23 cellular contexts compared by ENCODE assay signal in genomic region chr14:96130391-96130790, GRCh38.
"Had no signal": no experiment of that assay in that cellular context is flagged by ENCODE, and none has a peak within 500 bp of the region (broad histone marks: within the 10 kb centered on the region; RNA-seq: fewer than 3 reads in every experiment).

No MANE protein-coding gene starts in this region.

- H3K4me3 Mint-ChIP-seq: dendritic cell treated with granulocyte-macrophage colony-stimulating factor and Interleukin-4, amounts not matched to agents 40 ng/mL and 50 ng/mL, for 4 days; effector memory CD8-positive, alpha-beta T cell; nephron; stimulated activated effector memory CD8-positive, alpha-beta T cell treated with anti-CD3 and anti-CD28 coated beads, Interleukin-12 subunit alpha, Interleukin-12 subunit beta, amount 100 ng/mL, for 72 hours had no signal

- H3K9me3 ChIP-seq: esophagus squamous epithelium, gastroesophageal sphincter, left ventricle myocardium inferior, lower lobe of right lung, psoas muscle, right lobe of liver, suprapubic skin, thyroid gland, upper lobe of right lung, vagina had no signal

- H3K9me3 Mint-ChIP-seq: dendritic cell treated with granulocyte-macrophage colony-stimulating factor and Interleukin-4, amounts not matched to agents 40 ng/mL and 50 ng/mL, for 4 days; effector memory CD8-positive, alpha-beta T cell; nephron; stimulated activated effector memory CD8-positive, alpha-beta T cell treated with anti-CD3 and anti-CD28 coated beads, Interleukin-12 subunit alpha, Interleukin-12 subunit beta, amount 100 ng/mL, for 72 hours had no signal

- H3K36me3 ChIP-seq: esophagus squamous epithelium, gastroesophageal sphincter, left ventricle myocardium inferior, lower lobe of right lung, right lobe of liver, suprapubic skin, thyroid gland, upper lobe of right lung, vagina had no signal

- H3K4me3 ChIP-seq: esophagus squamous epithelium, gastroesophageal sphincter, left ventricle myocardium inferior, lower lobe of right lung, psoas muscle, right lobe of liver, suprapubic skin, thyroid gland, upper lobe of right lung, vagina had no signal

- ATAC-seq: effector memory CD8-positive, alpha-beta T cell; gastroesophageal sphincter; lower lobe of right lung; psoas muscle; right lobe of liver; stimulated activated effector memory CD8-positive, alpha-beta T cell treated with anti-CD3 and anti-CD28 coated beads, Interleukin-12 subunit alpha, Interleukin-12 subunit beta, amount 100 ng/mL, for 72 hours; stimulated activated naive CD8-positive, alpha-beta T cell treated with anti-CD3 and anti-CD28 coated beads, Interleukin-15, Interleukin-2, amounts not matched to agents 100 U/mL and 50 U/mL, for 24 hours had no signal

- H3K27ac Mint-ChIP-seq: dendritic cell treated with granulocyte-macrophage colony-stimulating factor and Interleukin-4, amounts not matched to agents 40 ng/mL and 50 ng/mL, for 4 days; effector memory CD8-positive, alpha-beta T cell; nephron; stimulated activated effector memory CD8-positive, alpha-beta T cell treated with anti-CD3 and anti-CD28 coated beads, Interleukin-12 subunit alpha, Interleukin-12 subunit beta, amount 100 ng/mL, for 72 hours had no signal

- H3K4me1 ChIP-seq: left ventricle myocardium inferior, psoas muscle, right lobe of liver had no signal

- H3K36me3 Mint-ChIP-seq: stimulated activated effector memory CD8-positive, alpha-beta T cell treated with anti-CD3 and anti-CD28 coated beads, Interleukin-12 subunit alpha, Interleukin-12 subunit beta, amount 100 ng/mL, for 72 hours had no signal

- DNase-seq: effector memory CD8-positive, alpha-beta T cell; esophagus squamous epithelium; glutamatergic neuron; islet precursor cell; left cardiac atrium; left ventricle myocardium inferior; lower lobe of right lung; naive B cell; psoas muscle; retina; right lobe of liver; stimulated activated CD4-positive, alpha-beta T cell treated with anti-CD3 and anti-CD28 coated beads, Interleukin-4, amount 100 ng/mL, for 1 hour; stimulated activated CD8-positive, alpha-beta memory T cell treated with anti-CD3 and anti-CD28 coated beads, Interleukin-4, amount 100 ng/mL, for 48 hours; stimulated activated naive CD8-positive, alpha-beta T cell treated with anti-CD3 and anti-CD28 coated beads, Interleukin-15, Interleukin-2, amounts not matched to agents 100 U/mL and 50 U/mL, for 24 hours; thyroid gland; upper lobe of right lung had no signal

- H3K27me3 ChIP-seq: esophagus squamous epithelium, gastroesophageal sphincter, right lobe of liver, thyroid gland, upper lobe of right lung, vagina had no signal

- H3K27ac ChIP-seq: epithelial cell of prostate, esophagus squamous epithelium, gastroesophageal sphincter, left ventricle myocardium inferior, lower lobe of right lung, psoas muscle, right lobe of liver, suprapubic skin, thyroid gland, upper lobe of right lung, vagina had no signal
